10 cellular contexts compared by ENCODE assay signal in genomic region chr4:6362896-6363295, GRCh38.
DNase-seq lines count a peak whose midpoint lies in the region; ATAC-seq and TF ChIP-seq lines count a peak whose summit lies in the region.
"Had no signal": no experiment of that assay in that cellular context is flagged by ENCODE, and none has a peak within 500 bp of the region (broad histone marks: within the 10 kb centered on the region; RNA-seq: fewer than 3 reads in every experiment).

No MANE protein-coding gene starts in this region.

- intact Hi-C loops in Right ventricle myocardium inferior (cut with DNase I) (no loop called here), Right ventricle myocardium superior (cut with DNase I) (no loop called here)

- ATAC-seq in Right ventricle myocardium inferior: no peak
- ATAC-seq in Right ventricle myocardium superior (ENCODE audit: poor library complexity): no peak
- ATAC-seq: lower lobe of right lung had no signal

- no peak for TF ChIP-seq CTCF in fibroblast of mammary gland (conservative IDR thresholded peaks at IDR 0.05; ENCODE audit: control insufficient read depth, insufficient read depth, low read depth, low read length)

- in situ Hi-C loops in SK-MEL-5 (cut with HindIII; ENCODE audit: low pct_unique_long_range_greater_than_20kb, low sequenced_read_pairs): no loop called here

- DNase-seq in Right ventricle myocardium inferior (ENCODE audit: missing footprints): peak; percentile 33
- DNase-seq in Right ventricle myocardium superior: no peak
- DNase-seq in SK-MEL-5 (ENCODE audit: low read depth, low spot score): peak; percentile 39
- DNase-seq in fibroblast of mammary gland (ENCODE audit: low read depth): peak; percentile 20
- peak; percentile 16 to 19 for DNase-seq in stimulated activated CD4-positive, alpha-beta T cell treated with anti-CD3 and anti-CD28 coated beads, Interleukin-2, amount 100 ng/mL, for 48 hours
- DNase-seq in NCI-H146 treated with DMSO at 0.1 percent for 48 hours (lab: John Stamatoyannopoulos, UW; ENCODE audit: unreplicated experiment): no peak
- DNase-seq in NCI-H2227 treated with DMSO at 0.1 percent for 48 hours (lab: John Stamatoyannopoulos, UW): no peak
- DNase-seq in cortex of kidney (lab: John Stamatoyannopoulos, UW): no peak
- DNase-seq: lower lobe of right lung had no signal

- H3K4me3 ChIP-seq in fibroblast of mammary gland (ENCODE audit: control insufficient read depth, low read depth, low read length): no peak overlapping the region
- H3K4me3 ChIP-seq: lower lobe of right lung, SK-N-MC had no signal

Comparison
In these comparisons a context has a peak if more than half of its experiments do, and no peak if none do; other contexts are left out.
1. DNase-seq: peak in Right ventricle myocardium inferior (single experiment), SK-MEL-5 (single experiment), fibroblast of mammary gland (single experiment) and stimulated activated CD4-positive, alpha-beta T cell treated with anti-CD3 and anti-CD28 coated beads, Interleukin-2, amount 100 ng/mL, for 48 hours (2 of 2); none in Right ventricle myocardium superior (single experiment), NCI-H146 treated with DMSO at 0.1 percent for 48 hours (single experiment), NCI-H2227 treated with DMSO at 0.1 percent for 48 hours (single experiment) and cortex of kidney (single experiment).